Comparison of ENCODE assay signal across 30 cellular contexts in genomic region chr12:29133141-29133540, GRCh38.
"Had no signal": no experiment of that assay in that cellular context is flagged by ENCODE, and none has a peak within 500 bp of the region (broad histone marks: within the 10 kb centered on the region; RNA-seq: fewer than 3 reads in every experiment).

No MANE protein-coding gene starts in this region.

- FAIRE-seq: endometrium had no signal

- H3K4me3 ChIP-seq: esophagus squamous epithelium, heart right ventricle, lower lobe of right lung, ovary, psoas muscle, sigmoid colon, spleen, thoracic aorta, tibial nerve, upper lobe of right lung, uterus had no signal

- H3K36me3 ChIP-seq: esophagus squamous epithelium, heart right ventricle, lower lobe of right lung, ovary, sigmoid colon, spleen, thoracic aorta, tibial nerve, upper lobe of right lung, uterus had no signal

- H3K27me3 ChIP-seq: esophagus squamous epithelium, heart right ventricle, ovary, sigmoid colon, spleen, tibial nerve, upper lobe of right lung, uterus had no signal

- H3K9me3 ChIP-seq: esophagus squamous epithelium, heart right ventricle, lower lobe of right lung, ovary, psoas muscle, sigmoid colon, spleen, thoracic aorta, tibial nerve, upper lobe of right lung, uterus had no signal

- H3K27ac ChIP-seq: esophagus squamous epithelium, heart right ventricle, lower lobe of right lung, ovary, psoas muscle, sigmoid colon, spleen, thoracic aorta, tibial nerve, upper lobe of right lung, uterus had no signal

- H3K4me1 ChIP-seq: esophagus squamous epithelium, lower lobe of right lung, psoas muscle, sigmoid colon, tibial nerve, upper lobe of right lung, uterus had no signal

- DNase-seq: cortex of kidney; effector memory CD8-positive, alpha-beta T cell; erythroblast; esophagus squamous epithelium; foreskin melanocyte; glutamatergic neuron; heart right ventricle; hypothalamus; immature natural killer cell; islet precursor cell; left ventricle myocardium superior; lower lobe of right lung; midbrain; naive thymus-derived CD8-positive, alpha-beta T cell; nephron progenitor cell; nucleus accumbens; ovary; posterior cingulate gyrus; psoas muscle; right cardiac atrium; sigmoid colon; spleen; stimulated activated CD4-positive, alpha-beta T cell treated with anti-CD3 and anti-CD28 coated beads, Interleukin-4, amount 100 ng/mL, for 4 hours; stimulated activated naive CD8-positive, alpha-beta T cell treated with anti-CD3 and anti-CD28 coated beads, Interleukin-15, Interleukin-2, amounts not matched to agents 100 U/mL and 50 U/mL, for 24 hours; substantia nigra; upper lobe of right lung; uterus had no signal
